22 cellular contexts compared by ENCODE assay signal in the genomic region with DNA sequence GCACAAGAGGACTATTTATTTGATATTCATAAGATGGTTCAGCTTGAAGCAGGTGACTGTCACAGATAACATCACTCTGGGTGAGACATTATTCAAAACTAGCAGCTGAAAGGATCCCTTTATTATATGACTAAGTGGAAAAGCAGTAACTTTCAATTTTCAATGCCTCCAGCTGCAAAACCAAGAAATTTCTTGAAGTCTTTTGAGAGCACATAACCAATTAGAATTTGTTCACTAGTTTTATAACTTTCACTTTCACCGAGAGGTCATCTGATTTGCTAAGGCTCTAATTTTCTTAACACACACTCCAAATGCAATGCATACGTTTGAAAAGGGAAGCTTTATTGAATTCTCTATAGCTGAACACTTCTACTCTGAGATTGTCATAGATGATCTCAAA.
A peak's percentile ranks its signal among the peaks of the same experiment; 100 is the strongest.
DNase-seq lines count a peak whose midpoint lies in the region; ATAC-seq and TF ChIP-seq lines count a peak whose summit lies in the region.
"Had no signal": no experiment of that assay in that cellular context is flagged by ENCODE, and none has a peak within 500 bp of the region (broad histone marks: within the 10 kb centered on the region; RNA-seq: fewer than 3 reads in every experiment).

No MANE protein-coding gene starts in this region.

- no peaks in the 10 kb centered on the region for H3K36me3 ChIP-seq in mammary epithelial cell (ENCODE audit: insufficient read depth, low read length)

- DNase-seq in mammary epithelial cell (peak; percentile 60), MCF 10A (ENCODE audit: unreplicated experiment) (no peak), RPMI7951 (ENCODE audit: low read depth) (peak; percentile 71), foreskin melanocyte (peak; percentile 97), NCI-H2227 (lab: John Stamatoyannopoulos, UW; ENCODE audit: unreplicated experiment) (no peak), cerebellum (ENCODE audit: low spot score) (no peak)
- DNase-seq in stimulated activated naive CD4-positive, alpha-beta T cell treated with Interleukin-2 at 50 U/mL for 16 hours (lab: John Stamatoyannopoulos, UW) = no peak
- DNase-seq: activated CD4-positive, alpha-beta T cell treated with anti-CD3 and anti-CD28 coated beads for 4 hours; CD4-positive, alpha-beta memory T cell; DMS53; H7; left cardiac atrium; NCI-H1048; NCI-H2107; NCI-H524 treated with DMSO at 0.1 percent for 48 hours had no signal

- intact Hi-C loops in mammary epithelial cell (cut with micrococcal nuclease) = no loop called here
- intact Hi-C loops in MCF 10A (cut with micrococcal nuclease) = no loop called here

- no peaks in the 10 kb centered on the region for H3K79me2 ChIP-seq in mammary epithelial cell (ENCODE audit: insufficient read depth, low read length)

- no peaks in the 10 kb centered on the region for H3K27me3 ChIP-seq in mammary epithelial cell (ENCODE audit: insufficient read depth, low read length)

- no peaks in the 10 kb centered on the region for H3K27me3 Mint-ChIP-seq in MCF 10A (ENCODE audit: insufficient read depth, unreplicated experiment)

- dilution Hi-C loops in mammary epithelial cell (cut with HindIII; ENCODE audit: low sequenced_read_pairs) = loop anchor here (5.0 kb wide), 1 partner anchor 45 kb away; no protein-coding TSS in a partner anchor

- no peak overlapping the region for H3K27ac ChIP-seq in mammary epithelial cell (ENCODE audit: insufficient read depth, low read depth, low read length)
- H3K27ac ChIP-seq: coronary artery, SK-N-MC had no signal

- CTCF ChIA-PET in mammary epithelial cell (lab: Charles Lee; ENCODE audit: low non-redundant PET) (no interaction called here), MCF 10A (lab: Yijun Ruan, JAX) (interaction anchor here (0.6 kb wide), 1 partner anchor 18 kb away, joined by 3 read pairs; no protein-coding TSS in a partner anchor)

- H3K9ac ChIP-seq in mammary epithelial cell (ENCODE audit: insufficient read depth, low read length) = no peak overlapping the region

- no peaks in the 10 kb centered on the region for H3K4me1 Mint-ChIP-seq in MCF 10A (ENCODE audit: insufficient read depth, unreplicated experiment)
- H3K4me1 Mint-ChIP-seq: brain; CD4-positive, alpha-beta memory T cell; neural crest cell had no signal

- H3K36me3 Mint-ChIP-seq in MCF 10A (ENCODE audit: insufficient read depth, unreplicated experiment) = no peaks in the 10 kb centered on the region
- H3K36me3 Mint-ChIP-seq: type B pancreatic cell had no signal

- in situ Hi-C loops in mammary epithelial cell (cut with MboI; ENCODE audit: low sequenced_read_pairs in 2 of 2) = no loop called here

- BruUV-seq in mammary epithelial cell (replicated peaks; lab: Mats Ljungman, UMichigan) (no TSS peak), MCF 10A (replicated peaks; lab: Mats Ljungman, UMichigan) (no TSS peak)

- H4K20me1 ChIP-seq in mammary epithelial cell (ENCODE audit: insufficient read depth, low read length) = no peaks in the 10 kb centered on the region

- no peak overlapping the region for H3K4me3 ChIP-seq in mammary epithelial cell (replicated peaks in 1 of 3; ENCODE audit: insufficient read depth in 1 of 3, low read depth in 2 of 3, low read length in 3 of 3)
- H3K4me3 ChIP-seq: coronary artery, SK-N-MC had no signal

- H3K9me3 ChIP-seq in mammary epithelial cell (replicated peaks; ENCODE audit: insufficient read depth, low read length) = no peaks in the 10 kb centered on the region

- no peak for ATAC-seq in GM19395 (IDR thresholded peaks at IDR 0.05; ENCODE audit: unreplicated experiment)
- ATAC-seq: left cardiac atrium had no signal

- peaks cover 10% of the 10 kb centered on the region for H3K9me3 Mint-ChIP-seq in MCF 10A (ENCODE audit: unreplicated experiment)

- H3K4me1 ChIP-seq in mammary epithelial cell (ENCODE audit: insufficient read depth, low read length) = no peaks in the 10 kb centered on the region

- H2AFZ ChIP-seq in mammary epithelial cell (ENCODE audit: low read depth, low read length) = no peak overlapping the region

- POLR2A ChIA-PET in MCF 10A (lab: Yijun Ruan, JAX) = interaction anchor here (0.6 to 1.1 kb wide), 3 partner anchors 10 to 216 kb away, joined by 3 read pairs; no protein-coding TSS in a partner anchor

- no peak overlapping the region for H3K4me2 ChIP-seq in mammary epithelial cell (ENCODE audit: insufficient read depth, low read depth, low read length)

- H3K4me3 Mint-ChIP-seq in MCF 10A (ENCODE audit: unreplicated experiment) = no peak overlapping the region
- H3K4me3 Mint-ChIP-seq: activated naive CD4-positive, alpha-beta T cell treated with anti-CD3 and anti-CD28 coated beads, Interleukin-2, amount 50 U/mL, for 24 hours; brain; CD4-positive, alpha-beta memory T cell; neural crest cell; type B pancreatic cell had no signal

- WGBS in mammary epithelial cell (ENCODE audit: low coverage, missing lambda C conversion rate) = 76% methylated on average over 2 of the region's 2 CpGs

- no peak for TF ChIP-seq CTCF in mammary epithelial cell (conservative IDR thresholded peaks at IDR 0.05 in 1 of 2, IDR thresholded peaks at IDR 0.05 in 1 of 2; ENCODE audit: extremely low read depth in 1 of 2, insufficient read depth in 1 of 2, low read depth in 1 of 2, low read length in 2 of 2)
- no peak for TF ChIP-seq CTCF in MCF 10A (IDR thresholded peaks at IDR 0.05; ENCODE audit: unreplicated experiment)

- H3K27ac Mint-ChIP-seq in MCF 10A (ENCODE audit: low read depth, unreplicated experiment) = no peak overlapping the region
- H3K27ac Mint-ChIP-seq: activated naive CD4-positive, alpha-beta T cell treated with anti-CD3 and anti-CD28 coated beads, Interleukin-2, amount 50 U/mL, for 24 hours; brain; CD4-positive, alpha-beta memory T cell; type B pancreatic cell had no signal

Comparison
In these comparisons a context has a peak if more than half of its experiments do, and no peak if none do; other contexts are left out.
1. DNase-seq: peak in mammary epithelial cell (single experiment), RPMI7951 (single experiment) and foreskin melanocyte (single experiment); none in MCF 10A (single experiment), stimulated activated naive CD4-positive, alpha-beta T cell treated with Interleukin-2 at 50 U/mL for 16 hours (single experiment), NCI-H2227 (single experiment) and cerebellum (single experiment).